8 cellular contexts compared by ENCODE assay signal in genomic region chr5:72956324-72957140, GRCh38. TPM values are rescaled to one million over a fixed set of nuclear protein-coding genes. Genes with fewer than 3 reads are reported as not detected.
DNase-seq lines count a peak whose midpoint lies in the region; ATAC-seq and TF ChIP-seq lines count a peak whose summit lies in the region.

No MANE protein-coding gene starts in this region.

- peaks cover 30% of the 10 kb centered on the region for H3K4me1 ChIP-seq in osteoblast (ENCODE audit: insufficient read depth, low read length)

- peaks cover 30% of the 10 kb centered on the region for H3K36me3 Mint-ChIP-seq in Calu3 (ENCODE audit: insufficient read depth, unreplicated experiment)
- H3K36me3 Mint-ChIP-seq in activated naive CD8-positive, alpha-beta T cell treated with anti-CD3 and anti-CD28 coated beads for 36 hours, result no peaks in the 10 kb centered on the region

- intact Hi-C loops in Calu3 (cut with micrococcal nuclease; ENCODE audit: unreplicated experiment) (loop anchor here (10.0 kb wide), 1 partner anchor 258 kb away; no protein-coding TSS in a partner anchor), Right ventricle myocardium inferior (cut with DNase I) (no loop called here)

- no peaks in the 10 kb centered on the region for H3K27me3 Mint-ChIP-seq in Calu3 (ENCODE audit: unreplicated experiment)
- peaks cover 65% of the 10 kb centered on the region for H3K27me3 Mint-ChIP-seq in activated naive CD8-positive, alpha-beta T cell treated with anti-CD3 and anti-CD28 coated beads for 36 hours

- peaks cover 44% of the 10 kb centered on the region for H3K79me2 ChIP-seq in osteoblast (ENCODE audit: insufficient read depth, low read length)

- peak overlapping the region; percentile 73 for H3K27ac ChIP-seq in osteoblast (ENCODE audit: low read depth, low read length)

- DNase-seq in Calu3 (peak; percentile 51), Right ventricle myocardium inferior (ENCODE audit: missing footprints) (peak; percentile 80), osteoblast (ENCODE audit: insufficient read length, low spot score, missing footprints) (peak; percentile 87), HPDE6-E6E7 (ENCODE audit: extremely low spot score) (no peak)
- DNase-seq in activated naive CD8-positive, alpha-beta T cell treated with anti-CD3 and anti-CD28 coated beads for 36 hours, result peak; percentile 32

- H3K36me3 ChIP-seq in osteoblast (ENCODE audit: insufficient read depth, low read length), result no peaks in the 10 kb centered on the region

- BruUV-seq in Calu3 (replicated peaks; lab: Mats Ljungman, UMichigan), result no TSS peak

- H3K27ac Mint-ChIP-seq in Calu3 (ENCODE audit: unreplicated experiment), result peak overlapping the region; percentile 94
- H3K27ac Mint-ChIP-seq in activated naive CD8-positive, alpha-beta T cell treated with anti-CD3 and anti-CD28 coated beads for 36 hours, result no peak overlapping the region

- no peaks in the 10 kb centered on the region for H3K9me3 Mint-ChIP-seq in Calu3 (ENCODE audit: low read depth, unreplicated experiment)
- no peaks in the 10 kb centered on the region for H3K9me3 Mint-ChIP-seq in activated naive CD8-positive, alpha-beta T cell treated with anti-CD3 and anti-CD28 coated beads for 36 hours

- peak overlapping the region; percentile 87 for H3K4me2 ChIP-seq in osteoblast (ENCODE audit: insufficient read depth, low read length)

- no peaks in the 10 kb centered on the region for H3K9me3 ChIP-seq in osteoblast (ENCODE audit: low read depth, low read length)

- H3K4me3 Mint-ChIP-seq in Calu3 (ENCODE audit: low read depth, unreplicated experiment), result peak overlapping the region; percentile 93
- H3K4me3 Mint-ChIP-seq in activated naive CD8-positive, alpha-beta T cell treated with anti-CD3 and anti-CD28 coated beads for 36 hours, result peak overlapping the region; percentile 86

- CTCF ChIA-PET in Calu3 (lab: Charles Lee), result interaction anchor here (0.6 to 1.7 kb wide), 3 partner anchors 245 to 553 kb away, joined by 3 to 11 read pairs (median 5); no protein-coding TSS in a partner anchor

- peaks cover 40% of the 10 kb centered on the region for H3K4me1 Mint-ChIP-seq in Calu3 (ENCODE audit: low read depth, unreplicated experiment)
- H3K4me1 Mint-ChIP-seq in activated naive CD8-positive, alpha-beta T cell treated with anti-CD3 and anti-CD28 coated beads for 36 hours, result peaks cover 13% of the 10 kb centered on the region

- H4K20me1 ChIP-seq in osteoblast (ENCODE audit: insufficient read depth, low read length), result peaks cover 6% of the 10 kb centered on the region

- TF ChIP-seq CTCF in Calu3 (IDR thresholded peaks at IDR 0.05; ENCODE audit: unreplicated experiment) (no peak), osteoblast (IDR thresholded peaks at IDR 0.05; ENCODE audit: extremely low read depth, low read depth, low read length) (no peak)

- peak overlapping the region; percentile 90 for H2AFZ ChIP-seq in osteoblast (ENCODE audit: low read length)

- H3K4me3 ChIP-seq in osteoblast (ENCODE audit: insufficient read depth, low read length), result peak overlapping the region; percentile 86

- ATAC-seq in GM19463 (IDR thresholded peaks at IDR 0.05; ENCODE audit: unreplicated experiment) (peak; percentile 26), HG03558 (IDR thresholded peaks at IDR 0.05; ENCODE audit: extremely low read depth, unreplicated experiment) (peak; percentile 22), Right ventricle myocardium inferior (peak; percentile 51)

- no peaks in the 10 kb centered on the region for H3K27me3 ChIP-seq in osteoblast (ENCODE audit: insufficient read depth, low read length)

TF ChIP-seq in PFSK-1, 5 proteins besides CTCF, POLR2A, EP300 and RAD21:
- peak; percentile 22 for TF ChIP-seq FOXP2 (optimal IDR thresholded peaks at IDR 0.05; ENCODE audit: borderline replicate concordance, extremely low read depth, extremely low read length, insufficient read depth)
- TF ChIP-seq REST (IDR thresholded peaks at IDR 0.05; ENCODE audit: insufficient read depth in 1 of 2, low read depth in 2 of 2, low read length in 2 of 2), result no peak

RNA-seq across cellular contexts. Expression of gene FCHO2, which starts 0.7 kb away (rescaled TPM):
- 36.5 and 40.9 TPM in 2 replicates for total RNA-seq in Calu3 (2022)
- polyA plus RNA-seq in PFSK-1 (2012; ENCODE audit: insufficient read length, low read depth), result 5.0 TPM
- total RNA-seq in activated naive CD8-positive, alpha-beta T cell treated with anti-CD3 and anti-CD28 coated beads for 36 hours, result under 1 TPM; 0.16 to 0.52 TPM
- 23.0 TPM for total RNA-seq in Right ventricle myocardium inferior
- 29.2 and 31.5 TPM in 2 replicates for total RNA-seq in osteoblast

Comparison
In these comparisons a context has a peak if more than half of its experiments do, and no peak if none do; other contexts are left out.
1. RNA of gene FCHO2, which starts 0.7 kb away (total RNA-seq): 36.5 to 40.9 TPM in Calu3, 29.2 to 31.5 TPM in osteoblast and 23.0 TPM in Right ventricle myocardium inferior (single experiment); 0.16 to 0.52 TPM in activated naive CD8-positive, alpha-beta T cell treated with anti-CD3 and anti-CD28 coated beads for 36 hours; every median in the first group is over 10 times any median in the second.
2. Peak in every context shown above with its lines, with median percentiles within 50 percentile points of each other: ATAC-seq.